8 cellular contexts compared by ENCODE assay signal in genomic region chr16:67109407-67110135, GRCh38. TPM values are rescaled to one million over a fixed set of nuclear protein-coding genes. Genes with fewer than 3 reads are reported as not detected.
DNase-seq lines count a peak whose midpoint lies in the region; ATAC-seq and TF ChIP-seq lines count a peak whose summit lies in the region.

PHAF1 (plus strand) TSS chr16:67109941; CDS start chr16:67110176, 235 bp downstream.

- peak within 1 kb of the TSS; percentile 49 to 90 (median 86) for H3K27ac ChIP-seq in spleen

- TF ChIP-seq POLR2A in GM18951 (IDR thresholded peaks at IDR 0.05; ENCODE audit: extremely low read depth, insufficient read depth, insufficient read length) (peak; percentile 95), spleen (IDR thresholded peaks at IDR 0.05) (peak in 2 of 3 donors; percentile 48 to 52)

- intact Hi-C loops in spleen (cut with DNase I; ENCODE audit: low total_unique reads), result no loop called here

- peak in 3 of 11 experiments; percentile 10 to 22 (median 21) for TF ChIP-seq CTCF in spleen (IDR thresholded peaks at IDR 0.05 in 8 of 11, conservative IDR thresholded peaks at IDR 0.05 in 3 of 11)

- WGBS in spleen, 5 donors, result 3 to 6% (median 5%) methylated on average over 29 to 63 of the region's 63 CpGs

- no peaks in the 10 kb centered on the region for H3K9me3 ChIP-seq in spleen

- peaks cover 0 to 20% (median 0%) of the 10 kb centered on the region in 6 donors for H3K36me3 ChIP-seq in spleen

- in situ Hi-C loops in GM18951 (cut with MboI; ENCODE audit: low sequenced_read_pairs, unreplicated experiment), result no loop called here

- peaks cover 11 to 76% (median 42%) of the 10 kb centered on the region in 6 donors for H3K4me1 ChIP-seq in spleen

- peak; percentile 100 for DNase-seq in AG08396 (ENCODE audit: low spot score)
- DNase-seq in NCI-H345 treated with DMSO at 0.1 percent for 48 hours (lab: John Stamatoyannopoulos, UW; ENCODE audit: unreplicated experiment), result peak; percentile 71
- peak; percentile 93 for DNase-seq in activated CD4-positive, CD25-positive, alpha-beta regulatory T cell treated with anti-CD3 and anti-CD28 coated beads, Interleukin-2, amount 50 U/mL, for 16 hours (ENCODE audit: low read depth, low spot score)
- peak; percentile 96 for DNase-seq in central memory CD4-positive, alpha-beta T cell
- DNase-seq in inferior parietal cortex (ENCODE audit: extremely low spot score), result peak; percentile 92
- peak; percentile 99 for DNase-seq in spleen

- no peaks in the 10 kb centered on the region for H3K27me3 ChIP-seq in spleen (replicated peaks in 1 of 7)

- peak; percentile 87 for ATAC-seq in HG03159 (IDR thresholded peaks at IDR 0.05; ENCODE audit: unreplicated experiment)

- peak within 1 kb of the TSS; percentile 67 to 99 (median 97) for H3K4me3 ChIP-seq in spleen

RNA-seq across cellular contexts. Expression of gene PHAF1, which starts in this region (rescaled TPM):
- total RNA-seq in spleen, result 10 to 100 TPM; 15.3 to 44.0 (median 19.8) TPM
- 10 to 100 TPM in 1 of 3 donors, 1 to 10 TPM in 2; 5.5 to 10.3 (median 9.9) TPM for polyA plus RNA-seq in spleen

Comparison
In these comparisons a context has a peak if more than half of its experiments do, and no peak if none do; other contexts are left out.
1. Peak in every context shown above with its lines: DNase-seq, ATAC-seq, H3K4me3 ChIP-seq and H3K27ac ChIP-seq.